ENCODE assay signal across 8 cellular contexts in the genomic region with DNA sequence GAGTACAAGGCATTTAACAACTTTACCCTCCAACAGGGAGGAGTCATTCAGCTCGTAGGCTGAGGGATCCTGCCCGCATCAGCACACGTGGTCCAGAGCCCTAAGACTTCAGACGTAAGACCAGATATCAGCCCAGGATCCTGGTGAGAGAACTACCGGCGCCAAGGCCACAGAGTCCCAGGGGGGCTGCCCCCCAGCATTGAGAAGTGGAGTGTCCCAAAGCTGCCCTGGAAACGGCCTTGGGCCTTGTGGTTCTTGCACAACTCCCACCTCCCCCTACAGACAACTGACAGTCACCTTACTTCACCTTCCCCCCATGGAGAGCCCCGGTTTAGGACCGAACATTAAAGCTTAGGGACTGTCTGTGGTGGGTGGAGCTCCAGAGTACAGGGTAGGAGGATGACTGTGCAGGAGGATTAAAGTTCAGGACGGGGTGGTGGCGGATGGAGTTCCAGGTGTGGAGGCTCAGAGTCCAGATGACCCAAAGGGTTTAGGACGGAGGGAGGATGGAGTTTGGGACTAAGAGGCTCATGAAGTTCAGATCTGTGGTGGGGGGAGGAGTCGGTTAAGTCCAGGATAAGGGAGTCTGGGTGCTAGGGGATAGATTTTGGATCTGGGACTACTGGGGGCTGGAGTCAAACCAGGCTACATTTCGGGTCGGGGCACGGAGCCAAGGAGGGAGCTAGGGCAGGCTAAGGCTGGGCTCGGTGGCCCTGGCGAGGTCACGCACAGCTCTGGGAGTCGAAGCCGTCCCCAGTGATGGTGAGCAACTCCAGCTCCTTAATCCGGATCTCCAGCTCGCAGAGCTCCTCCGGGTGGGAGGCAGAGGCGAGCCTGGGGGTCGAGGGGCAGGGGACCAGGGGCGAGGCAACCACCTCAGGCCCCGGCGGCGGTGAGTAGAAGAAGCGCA. TPM values are rescaled to one million over a fixed set of nuclear protein-coding genes. Genes with fewer than 3 reads are reported as not detected.
A peak's percentile ranks its signal among the peaks of the same experiment; 100 is the strongest.
DNase-seq lines count a peak whose midpoint lies in the region; TF ChIP-seq lines count a peak whose summit lies in the region.

No MANE protein-coding gene starts in this region.

- H3K36me3 Mint-ChIP-seq in dendritic cell treated with granulocyte-macrophage colony-stimulating factor and Interleukin-4, amounts not matched to agents 40 ng/mL and 50 ng/mL, for 4 days (ENCODE audit: low read depth): no peaks in the 10 kb centered on the region

- no peaks in the 10 kb centered on the region for H3K9me3 Mint-ChIP-seq in dendritic cell treated with granulocyte-macrophage colony-stimulating factor and Interleukin-4, amounts not matched to agents 40 ng/mL and 50 ng/mL, for 4 days

- H3K27ac Mint-ChIP-seq in dendritic cell treated with granulocyte-macrophage colony-stimulating factor and Interleukin-4, amounts not matched to agents 40 ng/mL and 50 ng/mL, for 4 days: peak overlapping the region; percentile 72

- peak overlapping the region; percentile 57 for H3K4me3 Mint-ChIP-seq in dendritic cell treated with granulocyte-macrophage colony-stimulating factor and Interleukin-4, amounts not matched to agents 40 ng/mL and 50 ng/mL, for 4 days

- no peaks in the 10 kb centered on the region for H3K27me3 ChIP-seq in muscle layer of colon (ENCODE audit: control insufficient read depth in 1 of 2, insufficient read depth in 2 of 2, low read length in 2 of 2)

- DNase-seq in AG09309 (ENCODE audit: low read depth) (no peak), C1 segment of cervical spinal cord (lab: John Stamatoyannopoulos, UW) (no peak), NCI-H2196 (lab: John Stamatoyannopoulos, UW; ENCODE audit: unreplicated experiment) (no peak), RKO (ENCODE audit: low spot score) (no peak)
- DNase-seq in Jurkat, Clone E6-1 (ENCODE audit: low read depth, low spot score): no peak
- no peak for DNase-seq in activated CD4-positive, alpha-beta T cell treated with anti-CD3 and anti-CD28 coated beads, Interleukin-2, amount 50 U/mL, for 48 hours

- intact Hi-C loops in dendritic cell treated with granulocyte-macrophage colony-stimulating factor and Interleukin-4, amounts not matched to agents 40 ng/mL and 50 ng/mL, for 4 days (cut with micrococcal nuclease): loop anchor here (5.0 kb wide), 1 partner anchor 43 kb away; no protein-coding TSS in a partner anchor

- peaks cover 17% of the 10 kb centered on the region for H3K4me1 ChIP-seq in muscle layer of colon (ENCODE audit: insufficient read depth, low read length)

- H3K4me3 ChIP-seq in AG09309 (ENCODE audit: control insufficient read depth, low read depth, low read length): peak overlapping the region; percentile 49
- H3K4me3 ChIP-seq in Jurkat, Clone E6-1 (ENCODE audit: low read length): peak overlapping the region; percentile 54
- H3K4me3 ChIP-seq in muscle layer of colon (ENCODE audit: low read depth in 1 of 2, low read length in 2 of 2): peak overlapping the region; percentile 37 to 48

- no peaks in the 10 kb centered on the region for H3K9me3 ChIP-seq in muscle layer of colon (ENCODE audit: low read length)

- H3K4me1 Mint-ChIP-seq in dendritic cell treated with granulocyte-macrophage colony-stimulating factor and Interleukin-4, amounts not matched to agents 40 ng/mL and 50 ng/mL, for 4 days (ENCODE audit: low read depth): peaks cover 41% of the 10 kb centered on the region

- no peak for TF ChIP-seq CTCF in AG09309 (IDR thresholded peaks at IDR 0.05; ENCODE audit: control insufficient read depth, insufficient read depth, low read depth, low read length, missing control alignments)

- H3K36me3 ChIP-seq in muscle layer of colon (ENCODE audit: insufficient read depth, low read length): no peaks in the 10 kb centered on the region

- H3K27ac ChIP-seq in muscle layer of colon (ENCODE audit: low read depth, low read length): no peak overlapping the region

- no peak overlapping the region for H3K9ac ChIP-seq in muscle layer of colon (ENCODE audit: low read length)

- H3K27me3 Mint-ChIP-seq in dendritic cell treated with granulocyte-macrophage colony-stimulating factor and Interleukin-4, amounts not matched to agents 40 ng/mL and 50 ng/mL, for 4 days: peaks cover 45% of the 10 kb centered on the region

RNA-seq across cellular contexts. Expression of a gene that starts 0.9 kb away (rescaled TPM):
- polyA plus RNA-seq in Jurkat, Clone E6-1 (2012; ENCODE audit: insufficient read depth, insufficient read length): not detected

RNA-seq across cellular contexts. Expression of a gene that starts 36.5 kb away (rescaled TPM):
- 73.3 TPM for polyA plus RNA-seq in Jurkat, Clone E6-1 (2012; ENCODE audit: insufficient read depth, insufficient read length)
